Comparison of ENCODE assay signal across 1 cellular context in genomic region chr20:53656653-53657288, GRCh38.
TF ChIP-seq lines count a peak whose summit lies in the region.

No MANE protein-coding gene starts in this region.

TF ChIP-seq in GM12878, 131 proteins besides CTCF, POLR2A, EP300 and RAD21 (continued from another document and continues in another):
- TF ChIP-seq ZNF687 (IDR thresholded peaks at IDR 0.05), result 0 out of 2 replicates have a peak, but pooled peaks have one; percentile 40
- no peak for TF ChIP-seq CBX3 (IDR thresholded peaks at IDR 0.05; ENCODE audit: borderline replicate concordance, low read depth)
- TF ChIP-seq MTA2 (IDR thresholded peaks at IDR 0.05; ENCODE audit: low read depth), result peak; percentile 87
- TF ChIP-seq BMI1 (IDR thresholded peaks at IDR 0.05; ENCODE audit: borderline replicate concordance), result 0 out of 2 replicates have a peak, but pooled peaks have one; percentile 39
- no peak for TF ChIP-seq ZNF622 (IDR thresholded peaks at IDR 0.05)
- TF ChIP-seq ESRRA (IDR thresholded peaks at IDR 0.05; ENCODE audit: low read length), result no peak
- TF ChIP-seq BCL11A (IDR thresholded peaks at IDR 0.05; ENCODE audit: low read depth, low read length), result peak; percentile 76; the same call in 1 of the 2 replicates
- peak; percentile 81 for TF ChIP-seq RUNX3 (IDR thresholded peaks at IDR 0.05; ENCODE audit: low read length)
- TF ChIP-seq HSF1 (IDR thresholded peaks at IDR 0.05; ENCODE audit: low read depth, low read length), result no peak
- 0 out of 2 replicates have a peak, but pooled peaks have one; percentile 21 for TF ChIP-seq FOXM1 (IDR thresholded peaks at IDR 0.05; ENCODE audit: low read depth, low read length)
- TF ChIP-seq SMAD5 (IDR thresholded peaks at IDR 0.05; ENCODE audit: low read depth), result no peak
- TF ChIP-seq, protein P1, sequence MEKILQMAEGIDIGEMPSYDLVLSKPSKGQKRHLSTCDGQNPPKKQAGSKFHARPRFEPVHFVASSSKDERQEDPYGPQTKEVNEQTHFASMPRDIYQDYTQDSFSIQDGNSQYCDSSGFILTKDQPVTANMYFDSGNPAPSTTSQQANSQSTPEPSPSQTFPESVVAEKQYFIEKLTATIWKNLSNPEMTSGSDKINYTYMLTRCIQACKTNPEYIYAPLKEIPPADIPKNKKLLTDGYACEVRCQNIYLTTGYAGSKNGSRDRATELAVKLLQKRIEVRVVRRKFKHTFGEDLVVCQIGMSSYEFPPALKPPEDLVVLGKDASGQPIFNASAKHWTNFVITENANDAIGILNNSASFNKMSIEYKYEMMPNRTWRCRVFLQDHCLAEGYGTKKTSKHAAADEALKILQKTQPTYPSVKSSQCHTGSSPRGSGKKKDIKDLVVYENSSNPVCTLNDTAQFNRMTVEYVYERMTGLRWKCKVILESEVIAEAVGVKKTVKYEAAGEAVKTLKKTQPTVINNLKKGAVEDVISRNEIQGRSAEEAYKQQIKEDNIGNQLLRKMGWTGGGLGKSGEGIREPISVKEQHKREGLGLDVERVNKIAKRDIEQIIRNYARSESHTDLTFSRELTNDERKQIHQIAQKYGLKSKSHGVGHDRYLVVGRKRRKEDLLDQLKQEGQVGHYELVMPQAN (conservative IDR thresholded peaks at IDR 0.05), result no peak; the same call in 1 of the 2 replicates
- TF ChIP-seq BCLAF1 (IDR thresholded peaks at IDR 0.05), result 0 out of 2 replicates have a peak, but pooled peaks have one; percentile 52
- TF ChIP-seq SKIL (IDR thresholded peaks at IDR 0.05; ENCODE audit: low read depth, poor library complexity, severe bottlenecking), result no peak
- no peak for TF ChIP-seq MXI1 (IDR thresholded peaks at IDR 0.05; ENCODE audit: low read depth, low read length)
- TF ChIP-seq, protein P2, sequence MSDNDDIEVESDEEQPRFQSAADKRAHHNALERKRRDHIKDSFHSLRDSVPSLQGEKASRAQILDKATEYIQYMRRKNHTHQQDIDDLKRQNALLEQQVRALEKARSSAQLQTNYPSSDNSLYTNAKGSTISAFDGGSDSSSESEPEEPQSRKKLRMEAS (IDR thresholded peaks at IDR 0.05; ENCODE audit: low read depth, low read length), result no peak
- TF ChIP-seq, protein P3, sequence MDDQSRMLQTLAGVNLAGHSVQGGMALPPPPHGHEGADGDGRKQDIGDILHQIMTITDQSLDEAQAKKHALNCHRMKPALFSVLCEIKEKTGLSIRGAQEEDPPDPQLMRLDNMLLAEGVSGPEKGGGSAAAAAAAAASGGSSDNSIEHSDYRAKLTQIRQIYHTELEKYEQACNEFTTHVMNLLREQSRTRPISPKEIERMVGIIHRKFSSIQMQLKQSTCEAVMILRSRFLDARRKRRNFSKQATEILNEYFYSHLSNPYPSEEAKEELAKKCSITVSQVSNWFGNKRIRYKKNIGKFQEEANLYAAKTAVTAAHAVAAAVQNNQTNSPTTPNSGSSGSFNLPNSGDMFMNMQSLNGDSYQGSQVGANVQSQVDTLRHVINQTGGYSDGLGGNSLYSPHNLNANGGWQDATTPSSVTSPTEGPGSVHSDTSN (IDR thresholded peaks at IDR 0.05; ENCODE audit: insufficient replicate concordance, low read depth, low read length), result peak; percentile 15
- no peak for TF ChIP-seq ZSCAN29 (IDR thresholded peaks at IDR 0.05)
- TF ChIP-seq PAX8 (IDR thresholded peaks at IDR 0.05), result 0 out of 2 replicates have a peak, but pooled peaks have one; percentile 50
- no peak for TF ChIP-seq BHLHE40 (IDR thresholded peaks at IDR 0.05; ENCODE audit: borderline replicate concordance in 1 of 2, low read depth in 2 of 2, low read length in 1 of 2)
- TF ChIP-seq NFIC (IDR thresholded peaks at IDR 0.05; ENCODE audit: low read depth, low read length), result peak; percentile 77
- TF ChIP-seq, protein P4, sequence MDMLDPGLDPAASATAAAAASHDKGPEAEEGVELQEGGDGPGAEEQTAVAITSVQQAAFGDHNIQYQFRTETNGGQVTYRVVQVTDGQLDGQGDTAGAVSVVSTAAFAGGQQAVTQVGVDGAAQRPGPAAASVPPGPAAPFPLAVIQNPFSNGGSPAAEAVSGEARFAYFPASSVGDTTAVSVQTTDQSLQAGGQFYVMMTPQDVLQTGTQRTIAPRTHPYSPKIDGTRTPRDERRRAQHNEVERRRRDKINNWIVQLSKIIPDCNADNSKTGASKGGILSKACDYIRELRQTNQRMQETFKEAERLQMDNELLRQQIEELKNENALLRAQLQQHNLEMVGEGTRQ (IDR thresholded peaks at IDR 0.05; ENCODE audit: borderline replicate concordance, low read depth, low read length), result no peak
- no peak for TF ChIP-seq PAX5 (IDR thresholded peaks at IDR 0.05; ENCODE audit: borderline replicate concordance, low read depth, low read length)
- no peak; the same call in 1 of the 2 replicates for TF ChIP-seq ATF2 (IDR thresholded peaks at IDR 0.05; ENCODE audit: low read length)
- peak; percentile 30; the same call in 1 of the 2 replicates for TF ChIP-seq ZNF217 (IDR thresholded peaks at IDR 0.05)
- TF ChIP-seq BRCA1 (IDR thresholded peaks at IDR 0.05; ENCODE audit: low read depth, low read length), result no peak
- TF ChIP-seq JUNB (IDR thresholded peaks at IDR 0.05), result peak; percentile 89
- peak; percentile 58; the same call in 1 of the 2 replicates for TF ChIP-seq IRF4 (IDR thresholded peaks at IDR 0.05; ENCODE audit: low read depth, low read length)
- no peak for TF ChIP-seq NRF1 (conservative IDR thresholded peaks at IDR 0.05; ENCODE audit: low read depth, low read length)
- no peak for TF ChIP-seq TCF3 (IDR thresholded peaks at IDR 0.05; ENCODE audit: borderline replicate concordance, insufficient read depth, low read depth, low read length)
- TF ChIP-seq ZNF207 (IDR thresholded peaks at IDR 0.05; ENCODE audit: borderline replicate concordance), result no peak
- no peak for TF ChIP-seq POLR2AphosphoS2 (IDR thresholded peaks at IDR 0.05; ENCODE audit: low read depth, low read length)
- TF ChIP-seq RCOR1 (conservative IDR thresholded peaks at IDR 0.05; ENCODE audit: low read depth, low read length), result no peak
- peak; percentile 72; the same call in 1 of the 2 replicates for TF ChIP-seq ZNF24 (IDR thresholded peaks at IDR 0.05)
- TF ChIP-seq SREBF1 (IDR thresholded peaks at IDR 0.05; ENCODE audit: low read length), result no peak
- TF ChIP-seq USF1 (IDR thresholded peaks at IDR 0.05; ENCODE audit: borderline replicate concordance, extremely low read length, insufficient read depth, low read depth, low read length), result no peak
- TF ChIP-seq POLR2AphosphoS5 (IDR thresholded peaks at IDR 0.05; ENCODE audit: low read length), result no peak
- TF ChIP-seq CBX5 (IDR thresholded peaks at IDR 0.05; ENCODE audit: low read depth), result no peak
- TF ChIP-seq ETV6 (conservative IDR thresholded peaks at IDR 0.05 in 1 of 2, IDR thresholded peaks at IDR 0.05 in 1 of 2; ENCODE audit: borderline replicate concordance in 1 of 2, low read depth in 1 of 2), result peak in 1 of 2 experiments; percentile 80; a peak in 1 of 4 replicates
